In genomic region chr7:94698275-94698674, GRCh38 we compare ENCODE assay signal across 12 cellular contexts. TPM values are rescaled to one million over a fixed set of nuclear protein-coding genes. Genes with fewer than 3 reads are reported as not detected.
A peak's percentile ranks its signal among the peaks of the same experiment; 100 is the strongest.
DNase-seq lines count a peak whose midpoint lies in the region; ATAC-seq, FAIRE-seq and TF ChIP-seq lines count a peak whose summit lies in the region.
"Had no signal": no experiment of that assay in that cellular context is flagged by ENCODE, and none has a peak within 500 bp of the region (broad histone marks: within the 10 kb centered on the region; RNA-seq: fewer than 3 reads in every experiment).

No MANE protein-coding gene starts in this region.

- no peak overlapping the region for H3K4me3 Mint-ChIP-seq in activated CD8-positive, alpha-beta T cell treated with anti-CD3 and anti-CD28 coated beads, Interleukin-2, amount 10 ng/mL, durations not matched to agents 7 days and 5 days
- H3K4me3 Mint-ChIP-seq in activated naive CD4-positive, alpha-beta T cell treated with anti-CD3 and anti-CD28 coated beads for 36 hours: no peak overlapping the region

- no peaks in the 10 kb centered on the region for H3K9me2 ChIP-seq in PC-3 (replicated peaks; ENCODE audit: low read length)

- H3K36me3 ChIP-seq in PC-3 (ENCODE audit: low read depth, low read length) (no peaks in the 10 kb centered on the region), endothelial cell of umbilical vein (ENCODE audit: control insufficient read depth in 2 of 2, extremely low read depth in 1 of 2, insufficient read depth in 2 of 2, low read length in 2 of 2) (no peaks in the 10 kb centered on the region), mucosa of descending colon (ENCODE audit: low read depth) (no peaks in the 10 kb centered on the region)

- peak; percentile 66 for ATAC-seq in PC-3
- ATAC-seq in mucosa of descending colon: peak; percentile 17
- no peak for ATAC-seq in activated CD8-positive, alpha-beta T cell treated with anti-CD3 and anti-CD28 coated beads, Interleukin-2, amount 10 ng/mL, durations not matched to agents 7 days and 5 days
- ATAC-seq in GM21367 (IDR thresholded peaks at IDR 0.05; ENCODE audit: unreplicated experiment): no peak

- TF ChIP-seq POLR2A in endothelial cell of umbilical vein (IDR thresholded peaks at IDR 0.05; ENCODE audit: low read depth, low read length): no peak

- no peaks in the 10 kb centered on the region for H3K9me3 ChIP-seq in PC-3 (ENCODE audit: low read length)
- H3K9me3 ChIP-seq in endothelial cell of umbilical vein (replicated peaks; ENCODE audit: control insufficient read depth, insufficient read depth, low read length): no peaks in the 10 kb centered on the region
- H3K9me3 ChIP-seq in mucosa of descending colon: no peaks in the 10 kb centered on the region

- no peak overlapping the region for H3K27ac Mint-ChIP-seq in activated CD8-positive, alpha-beta T cell treated with anti-CD3 and anti-CD28 coated beads, Interleukin-2, amount 10 ng/mL, durations not matched to agents 7 days and 5 days
- no peak overlapping the region for H3K27ac Mint-ChIP-seq in activated naive CD4-positive, alpha-beta T cell treated with anti-CD3 and anti-CD28 coated beads for 36 hours

- CTCF ChIA-PET in PC-3 (lab: Charles Lee): no interaction called here
- CTCF ChIA-PET in endothelial cell of umbilical vein (lab: Charles Lee): interaction anchor here (1.5 to 1.7 kb wide), 3 partner anchors 39 to 249 kb away, joined by 7 to 9 read pairs (median 7); partner anchors contain the start of gene SGCE
- CTCF ChIA-PET in activated CD8-positive, alpha-beta T cell treated with anti-CD3 and anti-CD28 coated beads, Interleukin-2, amount 10 ng/mL, durations not matched to agents 7 days and 5 days (lab: Charles Lee): no interaction called here
- CTCF ChIA-PET in activated naive CD4-positive, alpha-beta T cell treated with anti-CD3 and anti-CD28 coated beads for 36 hours (lab: Charles Lee): no interaction called here

- H3K27me3 ChIP-seq in PC-3 (ENCODE audit: low read length) (no peaks in the 10 kb centered on the region), endothelial cell of umbilical vein (ENCODE audit: control insufficient read depth in 2 of 2, insufficient read depth in 2 of 2, low read length in 2 of 2) (no peaks in the 10 kb centered on the region)

- H3K9me1 ChIP-seq in endothelial cell of umbilical vein (replicated peaks; ENCODE audit: control insufficient read depth, extremely low read depth, insufficient read depth, low read length): no peaks in the 10 kb centered on the region

- no peaks in the 10 kb centered on the region for H3K27me3 Mint-ChIP-seq in activated CD8-positive, alpha-beta T cell treated with anti-CD3 and anti-CD28 coated beads, Interleukin-2, amount 10 ng/mL, durations not matched to agents 7 days and 5 days (ENCODE audit: low read depth)
- peaks cover 7% of the 10 kb centered on the region for H3K27me3 Mint-ChIP-seq in activated naive CD4-positive, alpha-beta T cell treated with anti-CD3 and anti-CD28 coated beads for 36 hours (ENCODE audit: low read depth)

- H3K4me3 ChIP-seq in PC-3 (ENCODE audit: low read length) (peak overlapping the region; percentile 51), endothelial cell of umbilical vein (replicated peaks in 1 of 3; ENCODE audit: insufficient read depth in 1 of 3, low read depth in 1 of 3, low read length in 3 of 3) (peak overlapping the region in 1 of 3 experiments; percentile 16), mucosa of descending colon (no peak overlapping the region)

- peaks cover 8% of the 10 kb centered on the region for H3F3A ChIP-seq in PC-3 (ENCODE audit: low read length, unreplicated experiment)

- H4K20me1 ChIP-seq in PC-3 (ENCODE audit: low read length) (no peaks in the 10 kb centered on the region), endothelial cell of umbilical vein (replicated peaks; ENCODE audit: control insufficient read depth, extremely low read depth, insufficient read depth, low read length) (no peaks in the 10 kb centered on the region)

- peak overlapping the region; percentile 76 for H3K4me2 ChIP-seq in PC-3 (ENCODE audit: low read length)
- H3K4me2 ChIP-seq in endothelial cell of umbilical vein (ENCODE audit: insufficient read depth, low read length): peak overlapping the region; percentile 66

- peak; percentile 52 for DNase-seq in Caki2 (ENCODE audit: low read depth)
- DNase-seq in PC-3: peak; percentile 78
- DNase-seq in endothelial cell of umbilical vein (ENCODE audit: low read depth, low spot score): peak; percentile 92
- DNase-seq in mucosa of descending colon: no peak
- no peak for DNase-seq in activated CD8-positive, alpha-beta T cell treated with anti-CD3 and anti-CD28 coated beads, Interleukin-2, amount 10 ng/mL, durations not matched to agents 7 days and 5 days
- no peak for DNase-seq in CD1c-positive myeloid dendritic cell (ENCODE audit: extremely low spot score)
- DNase-seq in activated naive CD4-positive, alpha-beta T cell treated with anti-CD3 and anti-CD28 coated beads for 36 hours: no peak
- DNase-seq: activated CD8-positive, alpha-beta memory T cell treated with anti-CD3 and anti-CD28 coated beads for 24 hours; cortex of kidney; DMS79; stimulated activated CD4-positive, alpha-beta T cell treated with anti-CD3 and anti-CD28 coated beads, Interleukin-15, amount 100 ng/mL, for 24 hours had no signal

- no peaks in the 10 kb centered on the region for H3K9me3 Mint-ChIP-seq in activated CD8-positive, alpha-beta T cell treated with anti-CD3 and anti-CD28 coated beads, Interleukin-2, amount 10 ng/mL, durations not matched to agents 7 days and 5 days (ENCODE audit: insufficient read depth)
- H3K9me3 Mint-ChIP-seq in activated naive CD4-positive, alpha-beta T cell treated with anti-CD3 and anti-CD28 coated beads for 36 hours: no peaks in the 10 kb centered on the region

- peaks cover 40% of the 10 kb centered on the region for H3K4me1 ChIP-seq in PC-3 (ENCODE audit: insufficient read depth, low read length)
- peaks cover 44% of the 10 kb centered on the region for H3K4me1 ChIP-seq in endothelial cell of umbilical vein (ENCODE audit: control insufficient read depth, extremely low read depth, insufficient read depth, low read length)
- no peaks in the 10 kb centered on the region for H3K4me1 ChIP-seq in mucosa of descending colon (ENCODE audit: low read depth)

- FAIRE-seq in endothelial cell of umbilical vein (lab: Jason Lieb, UNC): peak; percentile 88

- TF ChIP-seq CTCF in PC-3 (conservative IDR thresholded peaks at IDR 0.05; ENCODE audit: low read depth, low read length) (no peak), endothelial cell of umbilical vein (IDR thresholded peaks at IDR 0.05; ENCODE audit: extremely low read depth in 1 of 2, insufficient read depth in 1 of 2, low read depth in 1 of 2, low read length in 2 of 2) (no peak), mucosa of descending colon (IDR thresholded peaks at IDR 0.05) (no peak)

- no TSS peak for BruUV-seq in PC-3 (replicated peaks; lab: Mats Ljungman, UMichigan)
- no TSS peak for BruUV-seq in endothelial cell of umbilical vein (replicated peaks; lab: Mats Ljungman, UMichigan)

- peak overlapping the region; percentile 34 for H3K9ac ChIP-seq in PC-3 (ENCODE audit: low read length)
- H3K9ac ChIP-seq in endothelial cell of umbilical vein (replicated peaks; ENCODE audit: extremely low read depth, insufficient read depth, low read length): peak overlapping the region; percentile 74

- H2AFZ ChIP-seq in PC-3 (ENCODE audit: low read length) (no peak overlapping the region), endothelial cell of umbilical vein (ENCODE audit: low read depth, low read length) (no peak overlapping the region)

- dilution Hi-C loops in endothelial cell of umbilical vein (cut with MboI; ENCODE audit: extremely low pct_ligation_motif_present, low sequenced_read_pairs): no loop called here

- H3K4me1 Mint-ChIP-seq in activated CD8-positive, alpha-beta T cell treated with anti-CD3 and anti-CD28 coated beads, Interleukin-2, amount 10 ng/mL, durations not matched to agents 7 days and 5 days (ENCODE audit: low read depth): no peaks in the 10 kb centered on the region
- H3K4me1 Mint-ChIP-seq in activated naive CD4-positive, alpha-beta T cell treated with anti-CD3 and anti-CD28 coated beads for 36 hours (ENCODE audit: low read depth): no peaks in the 10 kb centered on the region

- in situ Hi-C loops in Caki2 (cut with HindIII; ENCODE audit: low pct_unique_long_range_greater_than_20kb, low sequenced_read_pairs): no loop called here

- H3K27ac ChIP-seq in PC-3 (ENCODE audit: low read length): peak overlapping the region; percentile 85
- H3K27ac ChIP-seq in endothelial cell of umbilical vein (ENCODE audit: insufficient read depth, low read depth, low read length): peak overlapping the region; percentile 83

- no peaks in the 10 kb centered on the region for H3K36me3 Mint-ChIP-seq in activated CD8-positive, alpha-beta T cell treated with anti-CD3 and anti-CD28 coated beads, Interleukin-2, amount 10 ng/mL, durations not matched to agents 7 days and 5 days (ENCODE audit: low read depth)
- no peaks in the 10 kb centered on the region for H3K36me3 Mint-ChIP-seq in activated naive CD4-positive, alpha-beta T cell treated with anti-CD3 and anti-CD28 coated beads for 36 hours (ENCODE audit: low read depth)

- H3K79me2 ChIP-seq in PC-3 (ENCODE audit: low read length) (no peaks in the 10 kb centered on the region), endothelial cell of umbilical vein (ENCODE audit: control insufficient read depth, insufficient read depth, low read length) (no peaks in the 10 kb centered on the region)

- POLR2A ChIA-PET in PC-3 (lab: Charles Lee; ENCODE audit: unreplicated experiment): interaction anchor here (0.5 kb wide), 1 partner anchor 39 kb away, joined by 3 read pairs; no protein-coding TSS in a partner anchor
- POLR2A ChIA-PET in endothelial cell of umbilical vein (lab: Charles Lee): no interaction called here
- POLR2A ChIA-PET in activated CD8-positive, alpha-beta T cell treated with anti-CD3 and anti-CD28 coated beads, Interleukin-2, amount 10 ng/mL, durations not matched to agents 7 days and 5 days (lab: Charles Lee): no interaction called here

- intact Hi-C loops in PC-3 (cut with micrococcal nuclease): loop anchor here (2.0 to 5.0 kb wide), 3 partner anchors 209 to 316 kb away; partner anchors contain the start of gene PPP1R9A
- intact Hi-C loops in endothelial cell of umbilical vein (cut with micrococcal nuclease): loop anchor here (1.0 to 5.0 kb wide), 4 partner anchors 41 to 397 kb away; no protein-coding TSS in a partner anchor
- intact Hi-C loops in mucosa of descending colon (cut with DNase I, micrococcal nuclease): no loop called here
- intact Hi-C loops in activated naive CD4-positive, alpha-beta T cell treated with anti-CD3 and anti-CD28 coated beads for 36 hours (cut with micrococcal nuclease): no loop called here

RNA-seq across cellular contexts. Expression of gene SGCE, which starts 42.3 kb away (rescaled TPM):
- total RNA-seq in Caki2 (2014; rRNA removed; shearing (Covaris generic); ENCODE audit: low replicate concordance): 53.1 and 59.8 TPM in 2 replicates
- total RNA-seq in PC-3 (2014; rRNA removed) (30.4 and 31.5 TPM in 2 replicates), endothelial cell of umbilical vein (53.3 and 57.7 TPM in 2 replicates), mucosa of descending colon (10 to 100 TPM in 1 of 3 donors, 1 to 10 TPM in 2; 6.8 to 70.2 (median 6.8) TPM)
- 37.3 and 46.8 TPM in 2 replicates for polyA plus RNA-seq in endothelial cell of umbilical vein
- polyA plus RNA-seq in endothelial cell of umbilical vein (2011; cell fraction: cytosol; rRNA removed): 44.6 and 50.3 TPM in 2 replicates
- polyA plus RNA-seq in endothelial cell of umbilical vein (2011; cell fraction: nucleus; rRNA removed): 58.1 and 61.0 TPM in 2 replicates
- polyA plus RNA-seq in endothelial cell of umbilical vein (2012): 30.9 and 33.5 TPM in 2 replicates
- 49.8 and 73.8 TPM in 2 replicates for polyA minus RNA-seq in endothelial cell of umbilical vein
- 12.0 TPM for polyA minus RNA-seq in endothelial cell of umbilical vein (2011; cell fraction: cytosol; rRNA and poly(A)+ RNA removed)
- 86.0 and 103 TPM in 2 replicates for polyA minus RNA-seq in endothelial cell of umbilical vein (2011; cell fraction: nucleus; rRNA and poly(A)+ RNA removed)
- not detected for total RNA-seq in activated CD8-positive, alpha-beta T cell treated with anti-CD3 and anti-CD28 coated beads, Interleukin-2, amount 10 ng/mL, durations not matched to agents 7 days and 5 days
- under 1 TPM in 1 of 2 experiments, not detected in 1; 0.83 TPM for total RNA-seq in activated naive CD4-positive, alpha-beta T cell treated with anti-CD3 and anti-CD28 coated beads for 36 hours

Comparison
In these comparisons a context has a peak if more than half of its experiments do, and no peak if none do; other contexts are left out.
1. DNase-seq: peak in Caki2 (single experiment), PC-3 (single experiment) and endothelial cell of umbilical vein (single experiment); none in mucosa of descending colon (0 of 3), activated CD8-positive, alpha-beta T cell treated with anti-CD3 and anti-CD28 coated beads, Interleukin-2, amount 10 ng/mL, durations not matched to agents 7 days and 5 days (single experiment), CD1c-positive myeloid dendritic cell (single experiment) and activated naive CD4-positive, alpha-beta T cell treated with anti-CD3 and anti-CD28 coated beads for 36 hours (single experiment).
2. ATAC-seq: peak in PC-3 (single experiment) and mucosa of descending colon (single experiment); none in activated CD8-positive, alpha-beta T cell treated with anti-CD3 and anti-CD28 coated beads, Interleukin-2, amount 10 ng/mL, durations not matched to agents 7 days and 5 days (single experiment) and GM21367 (single experiment).
3. RNA of gene SGCE, which starts 42.3 kb away (total RNA-seq): 53.1 to 59.8 TPM in Caki2, 53.3 to 57.7 TPM in endothelial cell of umbilical vein, 30.4 to 31.5 TPM in PC-3 and 6.8 to 70.2 TPM in mucosa of descending colon; 0.83 TPM in activated naive CD4-positive, alpha-beta T cell treated with anti-CD3 and anti-CD28 coated beads for 36 hours and not detected in activated CD8-positive, alpha-beta T cell treated with anti-CD3 and anti-CD28 coated beads, Interleukin-2, amount 10 ng/mL, durations not matched to agents 7 days and 5 days; every median in the first group is over 4 times any median in the second.
4. intact Hi-C loops: an anchor here in PC-3 (2.0 to 5.0 kb wide) and endothelial cell of umbilical vein (1.0 to 5.0 kb wide); none called in mucosa of descending colon and activated naive CD4-positive, alpha-beta T cell treated with anti-CD3 and anti-CD28 coated beads for 36 hours.